1 cellular context compared by ENCODE assay signal in the genomic region with DNA sequence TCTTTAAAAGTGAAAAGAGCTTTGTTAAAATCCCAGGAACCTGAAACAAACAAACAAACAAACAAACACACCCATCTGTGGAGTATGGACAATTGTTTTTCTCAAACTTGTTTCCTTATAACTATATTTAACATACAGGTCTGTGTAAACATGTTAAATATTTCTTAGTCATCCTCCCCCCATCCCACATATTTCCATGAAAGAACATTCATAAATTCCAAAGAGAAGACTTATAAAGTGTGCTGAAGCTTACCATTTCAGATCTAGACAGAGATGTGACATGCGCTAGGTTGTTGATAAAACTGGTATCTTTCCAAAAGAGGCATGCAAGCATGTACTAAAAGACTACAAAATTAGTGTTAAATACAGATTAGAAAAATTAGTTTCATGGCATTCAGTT.
TF ChIP-seq lines count a peak whose summit lies in the region.

No MANE protein-coding gene starts in this region.

TF ChIP-seq in IMR-90, 13 proteins besides CTCF, POLR2A, EP300 and RAD21:
- TF ChIP-seq RFX5 (IDR thresholded peaks at IDR 0.05; ENCODE audit: low read depth, low read length) (no peak), BHLHE40 (IDR thresholded peaks at IDR 0.05; ENCODE audit: low read depth, low read length) (no peak), CEBPB (IDR thresholded peaks at IDR 0.05; ENCODE audit: low read depth, low read length) (no peak), CHD1 (IDR thresholded peaks at IDR 0.05; ENCODE audit: low read depth, low read length) (no peak), NFE2L2 (IDR thresholded peaks at IDR 0.05; ENCODE audit: low read depth, low read length) (no peak), MAFK (IDR thresholded peaks at IDR 0.05; ENCODE audit: low read depth, low read length) (no peak), SMC3 (IDR thresholded peaks at IDR 0.05; ENCODE audit: low read depth, low read length) (no peak), MXI1 (IDR thresholded peaks at IDR 0.05; ENCODE audit: borderline replicate concordance, low read depth, low read length) (no peak), FOS (IDR thresholded peaks at IDR 0.05; ENCODE audit: low read depth, low read length) (no peak), MAZ (IDR thresholded peaks at IDR 0.05; ENCODE audit: borderline replicate concordance, low read depth, low read length) (no peak), RCOR1 (IDR thresholded peaks at IDR 0.05; ENCODE audit: insufficient replicate concordance, low read length) (no peak)
- TF ChIP-seq, protein P1, sequence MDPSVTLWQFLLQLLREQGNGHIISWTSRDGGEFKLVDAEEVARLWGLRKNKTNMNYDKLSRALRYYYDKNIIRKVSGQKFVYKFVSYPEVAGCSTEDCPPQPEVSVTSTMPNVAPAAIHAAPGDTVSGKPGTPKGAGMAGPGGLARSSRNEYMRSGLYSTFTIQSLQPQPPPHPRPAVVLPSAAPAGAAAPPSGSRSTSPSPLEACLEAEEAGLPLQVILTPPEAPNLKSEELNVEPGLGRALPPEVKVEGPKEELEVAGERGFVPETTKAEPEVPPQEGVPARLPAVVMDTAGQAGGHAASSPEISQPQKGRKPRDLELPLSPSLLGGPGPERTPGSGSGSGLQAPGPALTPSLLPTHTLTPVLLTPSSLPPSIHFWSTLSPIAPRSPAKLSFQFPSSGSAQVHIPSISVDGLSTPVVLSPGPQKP (IDR thresholded peaks at IDR 0.05; ENCODE audit: borderline replicate concordance, low read depth, low read length), result no peak
- TF ChIP-seq, protein P2, sequence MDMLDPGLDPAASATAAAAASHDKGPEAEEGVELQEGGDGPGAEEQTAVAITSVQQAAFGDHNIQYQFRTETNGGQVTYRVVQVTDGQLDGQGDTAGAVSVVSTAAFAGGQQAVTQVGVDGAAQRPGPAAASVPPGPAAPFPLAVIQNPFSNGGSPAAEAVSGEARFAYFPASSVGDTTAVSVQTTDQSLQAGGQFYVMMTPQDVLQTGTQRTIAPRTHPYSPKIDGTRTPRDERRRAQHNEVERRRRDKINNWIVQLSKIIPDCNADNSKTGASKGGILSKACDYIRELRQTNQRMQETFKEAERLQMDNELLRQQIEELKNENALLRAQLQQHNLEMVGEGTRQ (IDR thresholded peaks at IDR 0.05; ENCODE audit: low read depth, low read length), result no peak
